20 cellular contexts compared by ENCODE assay signal in the genomic region with DNA sequence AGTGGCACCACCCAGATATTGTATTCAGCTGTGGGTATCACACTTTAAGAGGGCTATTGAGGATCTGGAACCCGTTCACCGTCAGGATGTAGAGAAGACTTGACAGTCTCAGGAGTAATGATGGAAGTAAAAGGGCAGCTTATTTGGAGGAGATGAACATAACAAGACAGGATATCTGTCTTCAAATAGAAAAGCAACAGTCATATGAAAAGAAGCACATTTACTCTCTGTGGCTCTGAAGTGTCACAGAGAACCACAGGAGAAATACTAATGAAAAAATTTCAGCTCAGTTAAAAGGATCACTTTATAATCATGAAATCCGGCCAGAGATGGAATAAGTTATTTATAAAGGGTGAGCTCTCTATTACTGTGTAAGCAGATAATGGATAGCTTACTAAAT.
A peak's percentile ranks its signal among the peaks of the same experiment; 100 is the strongest.
DNase-seq lines count a peak whose midpoint lies in the region; ATAC-seq, FAIRE-seq and TF ChIP-seq lines count a peak whose summit lies in the region.
"Had no signal": no experiment of that assay in that cellular context is flagged by ENCODE, and none has a peak within 500 bp of the region (broad histone marks: within the 10 kb centered on the region; RNA-seq: fewer than 3 reads in every experiment).

No MANE protein-coding gene starts in this region.

- no peak overlapping the region for H3K27ac ChIP-seq in smooth muscle cell (ENCODE audit: low read depth)
- H3K27ac ChIP-seq: 22Rv1, A549, C4-2B had no signal

- WGBS in smooth muscle cell (ENCODE audit: low lambda C conversion rate) = 96% methylated on average over 3 of the region's 3 CpGs

- no peaks in the 10 kb centered on the region for H3K36me3 ChIP-seq in smooth muscle cell (ENCODE audit: low read depth)

- DNase-seq in activated CD4-positive, alpha-beta T cell treated with anti-CD3 and anti-CD28 coated beads, Interleukin-2, amount 10 ng/mL, durations not matched to agents 24 days and 14 days = no peak
- no peak for DNase-seq in activated CD4-positive, alpha-beta T cell treated with anti-CD3 and anti-CD28 coated beads for 36 hours
- no peak for DNase-seq in activated T-helper 1 cell treated with anti-CD3 and anti-CD28 coated beads, Interleukin-12 subunit alpha, Interleukin-12 subunit beta, Interleukin-2, Interleukin-4 antibody, amounts not matched to agents 30 ng/mL and 10 ng/mL and 1 ng/mL, durations not matched to agents 14 hours and 24 hours and 36 hours (ENCODE audit: low spot score)
- DNase-seq in smooth muscle cell (lab: John Stamatoyannopoulos, UW; ENCODE audit: unreplicated experiment) = no peak
- DNase-seq in NOMO-1 treated with dmso at 0.1 percent for 144 hours (lab: John Stamatoyannopoulos, UW; ENCODE audit: unreplicated experiment) = no peak
- DNase-seq: AML-193; CD4-positive, alpha-beta memory T cell; DMS79 treated with DMSO at 0.1 percent for 48 hours; GF-D8; GOT3; H7; HFFc6 had no signal

- H3K9me3 Mint-ChIP-seq in activated CD4-positive, alpha-beta T cell treated with anti-CD3 and anti-CD28 coated beads, Interleukin-2, amount 10 ng/mL, durations not matched to agents 24 days and 14 days = peaks cover 7% of the 10 kb centered on the region
- H3K9me3 Mint-ChIP-seq in activated CD4-positive, alpha-beta T cell treated with anti-CD3 and anti-CD28 coated beads for 36 hours (ENCODE audit: low read depth) = no peaks in the 10 kb centered on the region
- H3K9me3 Mint-ChIP-seq in activated T-helper 1 cell treated with anti-CD3 and anti-CD28 coated beads, Interleukin-12 subunit alpha, Interleukin-12 subunit beta, Interleukin-2, Interleukin-4 antibody, amounts not matched to agents 30 ng/mL and 10 ng/mL and 1 ng/mL, durations not matched to agents 14 hours and 24 hours and 36 hours = peaks cover 4% of the 10 kb centered on the region
- H3K9me3 Mint-ChIP-seq: HFFc6 had no signal

- no peak overlapping the region for H3K9ac ChIP-seq in smooth muscle cell (ENCODE audit: low read depth)

- H3K4me1 Mint-ChIP-seq in activated CD4-positive, alpha-beta T cell treated with anti-CD3 and anti-CD28 coated beads, Interleukin-2, amount 10 ng/mL, durations not matched to agents 24 days and 14 days = peaks cover 16% of the 10 kb centered on the region
- H3K4me1 Mint-ChIP-seq in activated CD4-positive, alpha-beta T cell treated with anti-CD3 and anti-CD28 coated beads for 36 hours = peaks cover 12% of the 10 kb centered on the region
- peaks cover 32% of the 10 kb centered on the region for H3K4me1 Mint-ChIP-seq in activated T-helper 1 cell treated with anti-CD3 and anti-CD28 coated beads, Interleukin-12 subunit alpha, Interleukin-12 subunit beta, Interleukin-2, Interleukin-4 antibody, amounts not matched to agents 30 ng/mL and 10 ng/mL and 1 ng/mL, durations not matched to agents 14 hours and 24 hours and 36 hours (ENCODE audit: low read depth)

- no peaks in the 10 kb centered on the region for H4K20me1 ChIP-seq in smooth muscle cell (ENCODE audit: low read depth)

- CTCF ChIA-PET in activated CD4-positive, alpha-beta T cell treated with anti-CD3 and anti-CD28 coated beads for 36 hours (lab: Charles Lee) = interaction anchor here (0.8 kb wide), 2 partner anchors 11 to 31 kb away, joined by 4 read pairs; no protein-coding TSS in a partner anchor

- peak; percentile 91 for FAIRE-seq in islet of Langerhans (lab: Jason Lieb, UNC)
- FAIRE-seq: A549, HTR-8/SVneo had no signal

- H3K4me2 ChIP-seq in smooth muscle cell = no peak overlapping the region
- H3K4me2 ChIP-seq: A549 had no signal

- H3K36me3 Mint-ChIP-seq in activated CD4-positive, alpha-beta T cell treated with anti-CD3 and anti-CD28 coated beads, Interleukin-2, amount 10 ng/mL, durations not matched to agents 24 days and 14 days (ENCODE audit: low read depth) = peaks cover 2% of the 10 kb centered on the region
- peaks cover 1% of the 10 kb centered on the region for H3K36me3 Mint-ChIP-seq in activated CD4-positive, alpha-beta T cell treated with anti-CD3 and anti-CD28 coated beads for 36 hours (ENCODE audit: low read depth)
- peaks cover 4% of the 10 kb centered on the region for H3K36me3 Mint-ChIP-seq in activated T-helper 1 cell treated with anti-CD3 and anti-CD28 coated beads, Interleukin-12 subunit alpha, Interleukin-12 subunit beta, Interleukin-2, Interleukin-4 antibody, amounts not matched to agents 30 ng/mL and 10 ng/mL and 1 ng/mL, durations not matched to agents 14 hours and 24 hours and 36 hours (ENCODE audit: low read depth)
- H3K36me3 Mint-ChIP-seq: CD4-positive, alpha-beta memory T cell had no signal

- H3K9me3 ChIP-seq in smooth muscle cell (replicated peaks; ENCODE audit: low read depth) = no peaks in the 10 kb centered on the region
- H3K9me3 ChIP-seq: A549 had no signal

- no peak for ATAC-seq in activated CD4-positive, alpha-beta T cell treated with anti-CD3 and anti-CD28 coated beads for 36 hours
- ATAC-seq in GM19397 (IDR thresholded peaks at IDR 0.05; ENCODE audit: unreplicated experiment) = no peak
- no peak for ATAC-seq in HG03039 (IDR thresholded peaks at IDR 0.05; ENCODE audit: unreplicated experiment)
- ATAC-seq: A549, HCT116 had no signal

- H3K4me1 ChIP-seq in smooth muscle cell (ENCODE audit: low read depth) = peaks cover 42% of the 10 kb centered on the region
- H3K4me1 ChIP-seq: A549 had no signal

- H3K27ac Mint-ChIP-seq in activated CD4-positive, alpha-beta T cell treated with anti-CD3 and anti-CD28 coated beads, Interleukin-2, amount 10 ng/mL, durations not matched to agents 24 days and 14 days = peak overlapping the region; percentile 14
- H3K27ac Mint-ChIP-seq in activated CD4-positive, alpha-beta T cell treated with anti-CD3 and anti-CD28 coated beads for 36 hours = no peak overlapping the region
- peak overlapping the region; percentile 25 for H3K27ac Mint-ChIP-seq in activated T-helper 1 cell treated with anti-CD3 and anti-CD28 coated beads, Interleukin-12 subunit alpha, Interleukin-12 subunit beta, Interleukin-2, Interleukin-4 antibody, amounts not matched to agents 30 ng/mL and 10 ng/mL and 1 ng/mL, durations not matched to agents 14 hours and 24 hours and 36 hours
- H3K27ac Mint-ChIP-seq: HFFc6 had no signal

- H3K4me3 Mint-ChIP-seq in activated CD4-positive, alpha-beta T cell treated with anti-CD3 and anti-CD28 coated beads, Interleukin-2, amount 10 ng/mL, durations not matched to agents 24 days and 14 days = no peak overlapping the region
- H3K4me3 Mint-ChIP-seq in activated CD4-positive, alpha-beta T cell treated with anti-CD3 and anti-CD28 coated beads for 36 hours = no peak overlapping the region
- no peak overlapping the region for H3K4me3 Mint-ChIP-seq in activated T-helper 1 cell treated with anti-CD3 and anti-CD28 coated beads, Interleukin-12 subunit alpha, Interleukin-12 subunit beta, Interleukin-2, Interleukin-4 antibody, amounts not matched to agents 30 ng/mL and 10 ng/mL and 1 ng/mL, durations not matched to agents 14 hours and 24 hours and 36 hours
- H3K4me3 Mint-ChIP-seq: CD4-positive, alpha-beta memory T cell; HFFc6 had no signal

- H3K4me3 ChIP-seq in smooth muscle cell = no peak overlapping the region
- H3K4me3 ChIP-seq: A549 had no signal

- no peaks in the 10 kb centered on the region for H3K79me2 ChIP-seq in smooth muscle cell (ENCODE audit: low read depth)

- TF ChIP-seq CTCF in smooth muscle cell (IDR thresholded peaks at IDR 0.05; ENCODE audit: borderline replicate concordance, insufficient read depth, poor library complexity, severe bottlenecking) = no peak

- H3F3A ChIP-seq in smooth muscle cell (ENCODE audit: low read depth) = peaks cover 17% of the 10 kb centered on the region

- H2AFZ ChIP-seq in smooth muscle cell (ENCODE audit: low read depth) = peak overlapping the region; percentile 39

- no peaks in the 10 kb centered on the region for H3K27me3 ChIP-seq in smooth muscle cell (ENCODE audit: low read depth)

- H3K27me3 Mint-ChIP-seq in activated CD4-positive, alpha-beta T cell treated with anti-CD3 and anti-CD28 coated beads, Interleukin-2, amount 10 ng/mL, durations not matched to agents 24 days and 14 days = no peaks in the 10 kb centered on the region
- H3K27me3 Mint-ChIP-seq in activated CD4-positive, alpha-beta T cell treated with anti-CD3 and anti-CD28 coated beads for 36 hours = no peaks in the 10 kb centered on the region
- H3K27me3 Mint-ChIP-seq in activated T-helper 1 cell treated with anti-CD3 and anti-CD28 coated beads, Interleukin-12 subunit alpha, Interleukin-12 subunit beta, Interleukin-2, Interleukin-4 antibody, amounts not matched to agents 30 ng/mL and 10 ng/mL and 1 ng/mL, durations not matched to agents 14 hours and 24 hours and 36 hours (ENCODE audit: insufficient read depth) = no peaks in the 10 kb centered on the region
- H3K27me3 Mint-ChIP-seq: CD4-positive, alpha-beta memory T cell had no signal

- POLR2A ChIA-PET in activated CD4-positive, alpha-beta T cell treated with anti-CD3 and anti-CD28 coated beads for 36 hours (lab: Charles Lee) = no interaction called here

- intact Hi-C loops in activated CD4-positive, alpha-beta T cell treated with anti-CD3 and anti-CD28 coated beads, Interleukin-2, amount 10 ng/mL, durations not matched to agents 24 days and 14 days (cut with micrococcal nuclease) = no loop called here
- intact Hi-C loops in activated CD4-positive, alpha-beta T cell treated with anti-CD3 and anti-CD28 coated beads for 36 hours (cut with DNase I, micrococcal nuclease) = loop anchor here in 1 of 2 experiments (10.0 kb wide), 1 partner anchor 116 kb away; no protein-coding TSS in a partner anchor
- intact Hi-C loops in activated T-helper 1 cell treated with anti-CD3 and anti-CD28 coated beads, Interleukin-12 subunit alpha, Interleukin-12 subunit beta, Interleukin-2, Interleukin-4 antibody, amounts not matched to agents 30 ng/mL and 10 ng/mL and 1 ng/mL, durations not matched to agents 14 hours and 24 hours and 36 hours (cut with micrococcal nuclease) = no loop called here
